16 cellular contexts compared by ENCODE assay signal in genomic region chr11:128330203-128330602, GRCh38.
DNase-seq lines count a peak whose midpoint lies in the region; ATAC-seq and TF ChIP-seq lines count a peak whose summit lies in the region.
"Had no signal": no experiment of that assay in that cellular context is flagged by ENCODE, and none has a peak within 500 bp of the region (broad histone marks: within the 10 kb centered on the region; RNA-seq: fewer than 3 reads in every experiment).

No MANE protein-coding gene starts in this region.

- H3K9me3 ChIP-seq in esophagus squamous epithelium: no peaks in the 10 kb centered on the region
- H3K9me3 ChIP-seq: MG63 had no signal

- H3K27me3 ChIP-seq in esophagus squamous epithelium: no peaks in the 10 kb centered on the region
- H3K27me3 ChIP-seq: MG63 had no signal

- intact Hi-C loops in esophagus squamous epithelium (cut with DNase I): no loop called here
- intact Hi-C loops in head of caudate nucleus (cut with DNase I): no loop called here

- no peak for ATAC-seq in activated T-cell treated with anti-CD3 and anti-CD28 coated beads, Interleukin-2, amount 50 U/mL, for 72 hours (replicated peaks in 1 of 2)
- ATAC-seq in activated T-cell treated with anti-CD3 and anti-CD28 coated beads, Interleukin-2, amount 50 U/mL, for 4 hours: no peak
- ATAC-seq in WTC11: peak; percentile 52
- no peak for ATAC-seq in stimulated activated naive B cell treated with anti-CD40 and anti-IgM and Interleukin-4, amounts not matched to agents 10 μg/mL and 1 μg/mL and 100 μg/mL, for 72 hours (replicated peaks)

- no peaks in the 10 kb centered on the region for H3K36me3 ChIP-seq in esophagus squamous epithelium
- H3K36me3 ChIP-seq: MG63 had no signal

- H3K27ac ChIP-seq in esophagus squamous epithelium: peak overlapping the region in 3 of 4 donors; percentile 16 to 55 (median 27)

- no peaks in the 10 kb centered on the region for H3K27me3 Mint-ChIP-seq in activated T-cell treated with anti-CD3 and anti-CD28 coated beads, Interleukin-2, amount 50 U/mL, for 72 hours (ENCODE audit: low read depth)
- no peaks in the 10 kb centered on the region for H3K27me3 Mint-ChIP-seq in activated T-cell treated with anti-CD3 and anti-CD28 coated beads, Interleukin-2, amount 50 U/mL, for 4 hours (ENCODE audit: low read depth)
- no peaks in the 10 kb centered on the region; the same call in 1 of the 2 replicates for H3K27me3 Mint-ChIP-seq in WTC11 (ENCODE audit: low read depth)
- H3K27me3 Mint-ChIP-seq in stimulated activated naive B cell treated with anti-CD40 and anti-IgM and Interleukin-4, amounts not matched to agents 10 μg/mL and 1 μg/mL and 100 μg/mL, for 72 hours: no peaks in the 10 kb centered on the region

- no peaks in the 10 kb centered on the region for H3K4me1 ChIP-seq in esophagus squamous epithelium

- no peak for DNase-seq in activated T-cell treated with anti-CD3 and anti-CD28 coated beads, Interleukin-2, amount 50 U/mL, for 72 hours
- DNase-seq in activated T-cell treated with anti-CD3 and anti-CD28 coated beads, Interleukin-2, amount 50 U/mL, for 4 hours: no peak
- DNase-seq in WTC11 (ENCODE audit: low spot score) (no peak), esophagus squamous epithelium (lab: John Stamatoyannopoulos, UW) (no peak), DMS 273 treated with DMSO at 0.1 percent for 48 hours (lab: John Stamatoyannopoulos, UW) (no peak), NCI-H2171 treated with DMSO at 0.1 percent for 48 hours (lab: John Stamatoyannopoulos, UW) (no peak), head of caudate nucleus (no peak)
- DNase-seq in stimulated activated naive B cell treated with anti-CD40 and anti-IgM and Interleukin-4, amounts not matched to agents 10 μg/mL and 1 μg/mL and 100 μg/mL, for 72 hours: no peak
- DNase-seq: activated CD8-positive, alpha-beta memory T cell treated with anti-CD3 and anti-CD28 coated beads for 24 hours; hippocampal formation; left ventricle myocardium superior; MG63; NCI-H2081 treated with DMSO at 0.1 percent for 48 hours; NK-92 treated with Interleukin-12 subunit alpha and Interleukin-12 subunit beta, amount 100 ng/mL, for 24 hours; SHP77; stimulated activated CD4-positive, alpha-beta T cell treated with anti-CD3 and anti-CD28 coated beads, Interleukin-2, amount 100 ng/mL, for 48 hours had no signal

- POLR2A ChIA-PET in WTC11 (lab: Charles Lee): no interaction called here

- CTCF ChIA-PET in WTC11 (lab: Charles Lee): no interaction called here

- no peak overlapping the region for H3K4me3 ChIP-seq in esophagus squamous epithelium
- H3K4me3 ChIP-seq: MG63 had no signal

- no peaks in the 10 kb centered on the region for H3K9me3 Mint-ChIP-seq in activated T-cell treated with anti-CD3 and anti-CD28 coated beads, Interleukin-2, amount 50 U/mL, for 72 hours
- no peaks in the 10 kb centered on the region for H3K9me3 Mint-ChIP-seq in activated T-cell treated with anti-CD3 and anti-CD28 coated beads, Interleukin-2, amount 50 U/mL, for 4 hours
- no peaks in the 10 kb centered on the region for H3K9me3 Mint-ChIP-seq in WTC11
- H3K9me3 Mint-ChIP-seq in stimulated activated naive B cell treated with anti-CD40 and anti-IgM and Interleukin-4, amounts not matched to agents 10 μg/mL and 1 μg/mL and 100 μg/mL, for 72 hours: no peaks in the 10 kb centered on the region

- H3K36me3 Mint-ChIP-seq in activated T-cell treated with anti-CD3 and anti-CD28 coated beads, Interleukin-2, amount 50 U/mL, for 72 hours (ENCODE audit: insufficient read depth in 2 of 2): peaks cover 0 to 1% of the 10 kb centered on the region in 2 donors
- no peaks in the 10 kb centered on the region for H3K36me3 Mint-ChIP-seq in activated T-cell treated with anti-CD3 and anti-CD28 coated beads, Interleukin-2, amount 50 U/mL, for 4 hours (ENCODE audit: insufficient read depth)
- no peaks in the 10 kb centered on the region for H3K36me3 Mint-ChIP-seq in WTC11
- no peaks in the 10 kb centered on the region for H3K36me3 Mint-ChIP-seq in stimulated activated naive B cell treated with anti-CD40 and anti-IgM and Interleukin-4, amounts not matched to agents 10 μg/mL and 1 μg/mL and 100 μg/mL, for 72 hours

- TF ChIP-seq POLR2A in esophagus squamous epithelium (IDR thresholded peaks at IDR 0.05): no peak

- peak overlapping the region; percentile 65 to 76 for H3K4me3 Mint-ChIP-seq in activated T-cell treated with anti-CD3 and anti-CD28 coated beads, Interleukin-2, amount 50 U/mL, for 72 hours
- no peak overlapping the region for H3K4me3 Mint-ChIP-seq in activated T-cell treated with anti-CD3 and anti-CD28 coated beads, Interleukin-2, amount 50 U/mL, for 4 hours
- no peak overlapping the region for H3K4me3 Mint-ChIP-seq in WTC11
- no peak overlapping the region for H3K4me3 Mint-ChIP-seq in stimulated activated naive B cell treated with anti-CD40 and anti-IgM and Interleukin-4, amounts not matched to agents 10 μg/mL and 1 μg/mL and 100 μg/mL, for 72 hours

- TF ChIP-seq CTCF in WTC11 (IDR thresholded peaks at IDR 0.05) (no peak), esophagus squamous epithelium (IDR thresholded peaks at IDR 0.05) (no peak)

- WGBS in esophagus squamous epithelium, 2 donors: 93 to 96% methylated on average over 2 of the region's 2 CpGs

- H3K27ac Mint-ChIP-seq in activated T-cell treated with anti-CD3 and anti-CD28 coated beads, Interleukin-2, amount 50 U/mL, for 72 hours: peak overlapping the region; percentile 91
- H3K27ac Mint-ChIP-seq in WTC11: no peak overlapping the region
- peak overlapping the region; percentile 70 for H3K27ac Mint-ChIP-seq in stimulated activated naive B cell treated with anti-CD40 and anti-IgM and Interleukin-4, amounts not matched to agents 10 μg/mL and 1 μg/mL and 100 μg/mL, for 72 hours

- H3K4me1 Mint-ChIP-seq in activated T-cell treated with anti-CD3 and anti-CD28 coated beads, Interleukin-2, amount 50 U/mL, for 72 hours (ENCODE audit: low read depth): peaks cover 88% of the 10 kb centered on the region
- H3K4me1 Mint-ChIP-seq in activated T-cell treated with anti-CD3 and anti-CD28 coated beads, Interleukin-2, amount 50 U/mL, for 4 hours (ENCODE audit: low read depth): peaks cover 71% of the 10 kb centered on the region
- peaks cover 14% of the 10 kb centered on the region for H3K4me1 Mint-ChIP-seq in WTC11
- peaks cover 34 to 60% of the 10 kb centered on the region in 2 donors for H3K4me1 Mint-ChIP-seq in stimulated activated naive B cell treated with anti-CD40 and anti-IgM and Interleukin-4, amounts not matched to agents 10 μg/mL and 1 μg/mL and 100 μg/mL, for 72 hours

TF ChIP-seq in WTC11, 78 proteins besides CTCF, POLR2A, EP300 and RAD21:
- TF ChIP-seq ZNF512 (CRISPR knock-in tag; IDR thresholded peaks at IDR 0.05; ENCODE audit: borderline replicate concordance) (no peak), E2F4 (CRISPR knock-in tag; IDR thresholded peaks at IDR 0.05; ENCODE audit: borderline replicate concordance, low read depth) (no peak), MLX (CRISPR knock-in tag; IDR thresholded peaks at IDR 0.05) (no peak), ATF6 (CRISPR knock-in tag; IDR thresholded peaks at IDR 0.05) (no peak), ZNF121 (CRISPR knock-in tag; IDR thresholded peaks at IDR 0.05) (no peak), PRRX2 (CRISPR knock-in tag; IDR thresholded peaks at IDR 0.05) (no peak)

Comparison
In these comparisons a context has a peak if more than half of its experiments do, and no peak if none do; other contexts are left out.
1. H3K4me3 Mint-ChIP-seq: peak in activated T-cell treated with anti-CD3 and anti-CD28 coated beads, Interleukin-2, amount 50 U/mL, for 72 hours (2 of 2); none in activated T-cell treated with anti-CD3 and anti-CD28 coated beads, Interleukin-2, amount 50 U/mL, for 4 hours (single experiment), WTC11 (single experiment) and stimulated activated naive B cell treated with anti-CD40 and anti-IgM and Interleukin-4, amounts not matched to agents 10 μg/mL and 1 μg/mL and 100 μg/mL, for 72 hours (0 of 2).